ENCODE assay signal across 9 cellular contexts in genomic region chr12:64186789-64187188, GRCh38. TPM values are rescaled to one million over a fixed set of nuclear protein-coding genes. Genes with fewer than 3 reads are reported as not detected.
DNase-seq lines count a peak whose midpoint lies in the region; ATAC-seq and TF ChIP-seq lines count a peak whose summit lies in the region.
"Had no signal": no experiment of that assay in that cellular context is flagged by ENCODE, and none has a peak within 500 bp of the region (broad histone marks: within the 10 kb centered on the region; RNA-seq: fewer than 3 reads in every experiment).

No MANE protein-coding gene starts in this region.

- no peak overlapping the region for H3K4me3 Mint-ChIP-seq in activated T-helper 2 cell treated with anti-CD3 and anti-CD28 coated beads, Interferon-gamma antibody, Interleukin-2, Interleukin-4, amounts not matched to agents 10 μg/mL and 5 μg/mL and 100 μg/mL, durations not matched to agents 14 hours and 24 hours and 36 hours (ENCODE audit: low read depth)
- no peak overlapping the region for H3K4me3 Mint-ChIP-seq in effector memory CD8-positive, alpha-beta T cell

- H3K27me3 Mint-ChIP-seq in activated T-helper 2 cell treated with anti-CD3 and anti-CD28 coated beads, Interferon-gamma antibody, Interleukin-2, Interleukin-4, amounts not matched to agents 10 μg/mL and 5 μg/mL and 100 μg/mL, durations not matched to agents 14 hours and 24 hours and 36 hours (ENCODE audit: low read depth), result no peaks in the 10 kb centered on the region
- H3K27me3 Mint-ChIP-seq in effector memory CD8-positive, alpha-beta T cell, result no peaks in the 10 kb centered on the region

- no peak for TF ChIP-seq CTCF in epithelial cell of esophagus (IDR thresholded peaks at IDR 0.05; ENCODE audit: insufficient read depth, low read depth, low read length, missing control alignments)

- H3K4me1 Mint-ChIP-seq in activated T-helper 2 cell treated with anti-CD3 and anti-CD28 coated beads, Interferon-gamma antibody, Interleukin-2, Interleukin-4, amounts not matched to agents 10 μg/mL and 5 μg/mL and 100 μg/mL, durations not matched to agents 14 hours and 24 hours and 36 hours (ENCODE audit: low read depth), result peaks cover 6% of the 10 kb centered on the region
- peaks cover 0 to 1% of the 10 kb centered on the region in 2 donors for H3K4me1 Mint-ChIP-seq in effector memory CD8-positive, alpha-beta T cell (ENCODE audit: low read depth in 2 of 2)

- no peak overlapping the region for H3K4me3 ChIP-seq in epithelial cell of esophagus (ENCODE audit: low read length)

- intact Hi-C loops in activated T-helper 2 cell treated with anti-CD3 and anti-CD28 coated beads, Interferon-gamma antibody, Interleukin-2, Interleukin-4, amounts not matched to agents 10 μg/mL and 5 μg/mL and 100 μg/mL, durations not matched to agents 14 hours and 24 hours and 36 hours (cut with micrococcal nuclease), result no loop called here
- intact Hi-C loops in left colon (cut with DNase I, micrococcal nuclease), result loop anchor here in 1 of 2 donors (10.0 kb wide), 1 partner anchor 68 kb away; no protein-coding TSS in a partner anchor

- no peaks in the 10 kb centered on the region for H3K9me3 Mint-ChIP-seq in activated T-helper 2 cell treated with anti-CD3 and anti-CD28 coated beads, Interferon-gamma antibody, Interleukin-2, Interleukin-4, amounts not matched to agents 10 μg/mL and 5 μg/mL and 100 μg/mL, durations not matched to agents 14 hours and 24 hours and 36 hours
- no peaks in the 10 kb centered on the region for H3K9me3 Mint-ChIP-seq in effector memory CD8-positive, alpha-beta T cell

- H3K36me3 Mint-ChIP-seq in activated T-helper 2 cell treated with anti-CD3 and anti-CD28 coated beads, Interferon-gamma antibody, Interleukin-2, Interleukin-4, amounts not matched to agents 10 μg/mL and 5 μg/mL and 100 μg/mL, durations not matched to agents 14 hours and 24 hours and 36 hours (ENCODE audit: low read depth), result no peaks in the 10 kb centered on the region
- H3K36me3 Mint-ChIP-seq in effector memory CD8-positive, alpha-beta T cell (ENCODE audit: insufficient read depth), result no peaks in the 10 kb centered on the region

- peak; percentile 78 for DNase-seq in epithelial cell of esophagus (ENCODE audit: low read depth)
- no peak for DNase-seq in activated T-helper 2 cell treated with anti-CD3 and anti-CD28 coated beads, Interferon-gamma antibody, Interleukin-2, Interleukin-4, amounts not matched to agents 10 μg/mL and 5 μg/mL and 100 μg/mL, durations not matched to agents 14 hours and 24 hours and 36 hours (ENCODE audit: low spot score)
- DNase-seq in left colon, result no peak
- no peak for DNase-seq in effector memory CD8-positive, alpha-beta T cell
- DNase-seq in NCI-H774 (lab: John Stamatoyannopoulos, UW), result no peak
- DNase-seq: stimulated activated CD4-positive, alpha-beta T cell treated with anti-CD3 and anti-CD28 coated beads, Interleukin-2, amount 100 ng/mL, for 48 hours had no signal

- no peak overlapping the region for H3K27ac Mint-ChIP-seq in activated T-helper 2 cell treated with anti-CD3 and anti-CD28 coated beads, Interferon-gamma antibody, Interleukin-2, Interleukin-4, amounts not matched to agents 10 μg/mL and 5 μg/mL and 100 μg/mL, durations not matched to agents 14 hours and 24 hours and 36 hours
- H3K27ac Mint-ChIP-seq in effector memory CD8-positive, alpha-beta T cell, result no peak overlapping the region

- ATAC-seq in GM18499 (IDR thresholded peaks at IDR 0.05; ENCODE audit: insufficient read depth, unreplicated experiment) (peak; percentile 77), GM21526 (IDR thresholded peaks at IDR 0.05; ENCODE audit: low FRiP score, unreplicated experiment) (peak; percentile 92), HG03354 (IDR thresholded peaks at IDR 0.05; ENCODE audit: poor library complexity, severe bottlenecking, unreplicated experiment) (peak; percentile 88), left colon (no peak)
- ATAC-seq in effector memory CD8-positive, alpha-beta T cell (replicated peaks), result no peak

RNA-seq across cellular contexts. Expression of gene KICS2, which starts 35.3 kb away (rescaled TPM):
- 15.3 and 16.6 TPM in 2 replicates for total RNA-seq in activated T-helper 2 cell treated with anti-CD3 and anti-CD28 coated beads, Interferon-gamma antibody, Interleukin-2, Interleukin-4, amounts not matched to agents 10 μg/mL and 5 μg/mL and 100 μg/mL, durations not matched to agents 14 hours and 24 hours and 36 hours
- 1 to 10 TPM; 5.2 to 5.7 TPM for total RNA-seq in left colon

Comparison
In these comparisons a context has a peak if more than half of its experiments do, and no peak if none do; other contexts are left out.
1. ATAC-seq: peak in GM18499 (single experiment), GM21526 (single experiment) and HG03354 (single experiment); none in left colon (single experiment) and effector memory CD8-positive, alpha-beta T cell (single experiment).